ENCODE assay signal across 16 cellular contexts in the genomic region with DNA sequence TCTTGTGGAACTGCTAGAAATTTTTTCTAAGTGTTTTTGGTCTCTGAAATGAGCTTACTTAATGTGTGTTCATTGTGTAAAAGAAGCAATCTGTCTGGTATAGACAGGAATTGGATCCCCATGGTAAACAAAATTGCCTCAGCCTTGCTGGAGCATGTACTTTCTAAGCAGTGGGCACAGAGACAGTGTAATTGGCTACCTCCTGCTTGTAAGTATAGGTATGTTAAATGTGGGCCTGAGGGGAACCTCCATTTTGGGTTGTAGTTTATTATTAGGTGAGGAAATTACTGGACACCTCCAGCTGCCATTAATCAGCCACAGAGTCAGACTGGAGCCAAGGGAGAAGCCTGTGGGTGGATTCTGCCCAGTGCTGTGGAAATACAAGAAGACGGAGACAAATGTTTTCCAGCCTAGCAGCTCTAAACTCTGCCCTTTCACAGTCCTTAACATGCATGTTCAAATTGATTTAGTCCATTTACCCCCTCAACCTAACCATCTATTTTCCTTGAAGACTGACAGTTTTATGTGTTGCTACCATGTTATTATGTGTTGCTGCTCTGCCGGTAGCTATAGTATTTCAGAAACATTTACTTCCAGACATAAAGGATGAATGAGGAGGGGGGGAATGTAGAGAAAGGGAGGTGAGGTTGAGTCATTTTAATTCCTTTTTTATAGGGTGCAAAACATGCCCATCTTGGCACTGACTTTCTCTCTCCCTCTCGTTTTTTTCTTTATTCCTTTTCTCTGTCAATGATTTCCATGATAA.
A peak's percentile ranks its signal among the peaks of the same experiment; 100 is the strongest.
DNase-seq lines count a peak whose midpoint lies in the region; ATAC-seq and TF ChIP-seq lines count a peak whose summit lies in the region.
"Had no signal": no experiment of that assay in that cellular context is flagged by ENCODE, and none has a peak within 500 bp of the region (broad histone marks: within the 10 kb centered on the region; RNA-seq: fewer than 3 reads in every experiment).

No MANE protein-coding gene starts in this region.

- H3K4me1 Mint-ChIP-seq in GM23338 = peaks cover 9% of the 10 kb centered on the region; the same call in 2 of the 3 replicates
- no peaks in the 10 kb centered on the region for H3K4me1 Mint-ChIP-seq in naive thymus-derived CD4-positive, alpha-beta T cell
- H3K4me1 Mint-ChIP-seq: activated naive CD8-positive, alpha-beta T cell treated with anti-CD3 and anti-CD28 coated beads for 36 hours; central memory CD8-positive, alpha-beta T cell had no signal

- H3K27ac ChIP-seq in GM23338 (ENCODE audit: low read depth) (no peak overlapping the region), SJCRH30 (peak overlapping the region; percentile 30), upper lobe of left lung (peak overlapping the region in 2 of 4 donors; percentile 4 to 24)
- no peak overlapping the region for H3K27ac ChIP-seq in naive thymus-derived CD4-positive, alpha-beta T cell (ENCODE audit: low read depth, low read length)
- H3K27ac ChIP-seq: HL-60 had no signal

- no peaks in the 10 kb centered on the region for H3K27me3 ChIP-seq in GM23338 (ENCODE audit: insufficient read depth)
- H3K27me3 ChIP-seq in SJCRH30 = no peaks in the 10 kb centered on the region
- H3K27me3 ChIP-seq in upper lobe of left lung = no peaks in the 10 kb centered on the region
- no peaks in the 10 kb centered on the region for H3K27me3 ChIP-seq in naive thymus-derived CD4-positive, alpha-beta T cell (ENCODE audit: control insufficient read depth in 2 of 2, insufficient read depth in 2 of 2, low read length in 2 of 2)

- POLR2A ChIA-PET in naive thymus-derived CD4-positive, alpha-beta T cell (lab: Charles Lee) = no interaction called here

- no peak for TF ChIP-seq POLR2A in upper lobe of left lung (IDR thresholded peaks at IDR 0.05)

- peaks cover 5% of the 10 kb centered on the region; the same call in 1 of the 2 replicates for H3K9me3 ChIP-seq in SJCRH30 (replicated peaks)
- H3K9me3 ChIP-seq in upper lobe of left lung = no peaks in the 10 kb centered on the region
- no peaks in the 10 kb centered on the region for H3K9me3 ChIP-seq in naive thymus-derived CD4-positive, alpha-beta T cell (ENCODE audit: control insufficient read depth in 2 of 3, low read length in 3 of 3)

- H3K4me1 ChIP-seq in GM23338 (ENCODE audit: insufficient read depth) (no peaks in the 10 kb centered on the region), SJCRH30 (peaks cover 20% of the 10 kb centered on the region), upper lobe of left lung (no peaks in the 10 kb centered on the region)
- H3K4me1 ChIP-seq in naive thymus-derived CD4-positive, alpha-beta T cell (ENCODE audit: control insufficient read depth in 2 of 2, insufficient read depth in 2 of 2, low read length in 2 of 2) = no peaks in the 10 kb centered on the region

- no peak for ATAC-seq in GM23338
- no peak for ATAC-seq in upper lobe of left lung (ENCODE audit: low FRiP score in 2 of 2)
- no peak for ATAC-seq in naive thymus-derived CD4-positive, alpha-beta T cell
- ATAC-seq: activated T-cell treated with anti-CD3 and anti-CD28 coated beads, Interleukin-2, amount 50 U/mL, for 72 hours; K562 had no signal

- H3F3A ChIP-seq in GM23338 (replicated peaks; ENCODE audit: low read depth) = no peaks in the 10 kb centered on the region

- peaks cover 2% of the 10 kb centered on the region; the same call in 1 of the 3 replicates for H3K36me3 Mint-ChIP-seq in GM23338 (ENCODE audit: low read depth)
- no peaks in the 10 kb centered on the region for H3K36me3 Mint-ChIP-seq in naive thymus-derived CD4-positive, alpha-beta T cell
- H3K36me3 Mint-ChIP-seq: activated naive CD8-positive, alpha-beta T cell treated with anti-CD3 and anti-CD28 coated beads for 36 hours had no signal

- H2AFZ ChIP-seq in GM23338 = peak overlapping the region; percentile 69; the same call in 1 of the 2 replicates

- no peaks in the 10 kb centered on the region for H3K27me3 Mint-ChIP-seq in GM23338 (ENCODE audit: insufficient read depth, low read depth, poor library complexity)
- no peaks in the 10 kb centered on the region for H3K27me3 Mint-ChIP-seq in naive thymus-derived CD4-positive, alpha-beta T cell
- H3K27me3 Mint-ChIP-seq: activated naive CD8-positive, alpha-beta T cell treated with anti-CD3 and anti-CD28 coated beads for 36 hours; central memory CD8-positive, alpha-beta T cell had no signal

- no peaks in the 10 kb centered on the region; the same call in 1 of the 2 replicates for H3K36me3 ChIP-seq in GM23338 (ENCODE audit: insufficient read depth)
- no peaks in the 10 kb centered on the region for H3K36me3 ChIP-seq in SJCRH30
- no peaks in the 10 kb centered on the region for H3K36me3 ChIP-seq in upper lobe of left lung
- no peaks in the 10 kb centered on the region for H3K36me3 ChIP-seq in naive thymus-derived CD4-positive, alpha-beta T cell (ENCODE audit: control insufficient read depth in 2 of 3, insufficient read depth in 3 of 3, low read length in 3 of 3)

- peaks cover 13% of the 10 kb centered on the region for H3K9me2 ChIP-seq in GM23338 (ENCODE audit: insufficient read depth)

- DNase-seq in GM23338 (ENCODE audit: low spot score) = no peak
- peak in 1 of 2 experiments; percentile 48 for DNase-seq in SJCRH30
- peak; percentile 67 for DNase-seq in kidney glomerular epithelial cell (lab: John Stamatoyannopoulos, UW)
- peak; percentile 15 for DNase-seq in retina
- no peak for DNase-seq in NCI-H82 treated with DMSO at 0.1 percent for 48 hours (lab: John Stamatoyannopoulos, UW; ENCODE audit: unreplicated experiment)
- no peak for DNase-seq in mucosa of gallbladder (ENCODE audit: low spot score)
- DNase-seq in upper lobe of left lung = no peak
- no peak for DNase-seq in naive thymus-derived CD4-positive, alpha-beta T cell
- DNase-seq: activated CD4-positive, alpha-beta T cell treated with anti-CD3 and anti-CD28 coated beads, Interleukin-2, amount 50 U/mL, for 48 hours; activated naive CD8-positive, alpha-beta T cell treated with anti-CD3 and anti-CD28 coated beads for 36 hours; activated T-cell treated with anti-CD3 and anti-CD28 coated beads, Interleukin-2, amount 50 U/mL, for 72 hours; COR-L47; NCI-H1105 had no signal

- 0 out of 2 replicates have a peak overlapping the region, but pooled peaks have one; percentile 12 for H3K27ac Mint-ChIP-seq in GM23338
- H3K27ac Mint-ChIP-seq in naive thymus-derived CD4-positive, alpha-beta T cell = no peak overlapping the region
- H3K27ac Mint-ChIP-seq: activated naive CD8-positive, alpha-beta T cell treated with anti-CD3 and anti-CD28 coated beads for 36 hours; activated T-cell treated with anti-CD3 and anti-CD28 coated beads, Interleukin-2, amount 50 U/mL, for 72 hours had no signal

- H3K4me2 ChIP-seq in GM23338 = no peak overlapping the region

- 75% methylated on average over 3 of the region's 3 CpGs for WGBS in upper lobe of left lung, 2 donors

- no peak for TF ChIP-seq CTCF in GM23338 (conservative IDR thresholded peaks at IDR 0.05; ENCODE audit: low read depth in 2 of 2)
- no peak for TF ChIP-seq CTCF in upper lobe of left lung (IDR thresholded peaks at IDR 0.05)

- TF ChIP-seq EP300 in upper lobe of left lung (IDR thresholded peaks at IDR 0.05) = no peak

- intact Hi-C loops in naive thymus-derived CD4-positive, alpha-beta T cell (cut with micrococcal nuclease) = no loop called here

- no peak overlapping the region for H3K4me3 ChIP-seq in GM23338
- no peak overlapping the region for H3K4me3 ChIP-seq in SJCRH30
- no peak overlapping the region for H3K4me3 ChIP-seq in upper lobe of left lung
- H3K4me3 ChIP-seq in naive thymus-derived CD4-positive, alpha-beta T cell (ENCODE audit: low read length) = no peak overlapping the region
- H3K4me3 ChIP-seq: K562 had no signal

- H3K4me3 Mint-ChIP-seq in GM23338 = no peak overlapping the region
- no peak overlapping the region for H3K4me3 Mint-ChIP-seq in naive thymus-derived CD4-positive, alpha-beta T cell
- H3K4me3 Mint-ChIP-seq: activated naive CD8-positive, alpha-beta T cell treated with anti-CD3 and anti-CD28 coated beads for 36 hours; activated T-cell treated with anti-CD3 and anti-CD28 coated beads, Interleukin-2, amount 50 U/mL, for 72 hours; central memory CD8-positive, alpha-beta T cell had no signal

- H4K20me1 ChIP-seq in GM23338 (replicated peaks; ENCODE audit: insufficient read depth) = no peaks in the 10 kb centered on the region

- no peaks in the 10 kb centered on the region for H3K79me2 ChIP-seq in GM23338 (replicated peaks; ENCODE audit: insufficient read depth)

- CTCF ChIA-PET in naive thymus-derived CD4-positive, alpha-beta T cell (lab: Charles Lee) = no interaction called here

- peaks cover 7% of the 10 kb centered on the region; the same call in 2 of the 3 replicates for H3K9me3 Mint-ChIP-seq in GM23338
- peaks cover 0 to 6% (median 0%) of the 10 kb centered on the region in 11 donors for H3K9me3 Mint-ChIP-seq in naive thymus-derived CD4-positive, alpha-beta T cell
- H3K9me3 Mint-ChIP-seq: activated naive CD8-positive, alpha-beta T cell treated with anti-CD3 and anti-CD28 coated beads for 36 hours had no signal

TF ChIP-seq in GM23338, 12 proteins besides CTCF, POLR2A, EP300 and RAD21 (continues in another document):
- no peak for TF ChIP-seq JUNB (IDR thresholded peaks at IDR 0.05; ENCODE audit: unreplicated experiment)
- TF ChIP-seq ZNF114 (CRISPR knock-in tag; IDR thresholded peaks at IDR 0.05) = no peak
- TF ChIP-seq REST (IDR thresholded peaks at IDR 0.05; ENCODE audit: unreplicated experiment) = no peak
- TF ChIP-seq CREB1 (CRISPR knock-in tag; IDR thresholded peaks at IDR 0.05; ENCODE audit: low read depth) = no peak

Comparison
In these comparisons a context has a peak if more than half of its experiments do, and no peak if none do; other contexts are left out.
1. DNase-seq: peak in kidney glomerular epithelial cell (single experiment) and retina (single experiment); none in GM23338 (single experiment), NCI-H82 treated with DMSO at 0.1 percent for 48 hours (single experiment), mucosa of gallbladder (single experiment), upper lobe of left lung (0 of 2) and naive thymus-derived CD4-positive, alpha-beta T cell (0 of 9).